In genomic region chr7:152522551-152522950, GRCh38 we compare ENCODE assay signal across 10 cellular contexts.
DNase-seq lines count a peak whose midpoint lies in the region; ATAC-seq lines count a peak whose summit lies in the region.
"Had no signal": no experiment of that assay in that cellular context is flagged by ENCODE, and none has a peak within 500 bp of the region (broad histone marks: within the 10 kb centered on the region; RNA-seq: fewer than 3 reads in every experiment).

No MANE protein-coding gene starts in this region.

- no peak overlapping the region for H3K27ac ChIP-seq in skeletal muscle tissue (ENCODE audit: low read depth, low read length)
- H3K27ac ChIP-seq: left lung had no signal

- intact Hi-C loops in left ventricle myocardium superior (cut with micrococcal nuclease) = no loop called here

- no peaks in the 10 kb centered on the region for H3K36me3 ChIP-seq in skeletal muscle tissue (ENCODE audit: control insufficient read depth in 3 of 3, insufficient read depth in 3 of 3, low read length in 3 of 3)
- H3K36me3 ChIP-seq: left lung had no signal

- DNase-seq in LHCN-M2 (ENCODE audit: low read depth) = peak; percentile 94
- DNase-seq in SHP77 treated with DMSO at 0.1 percent for 48 hours (lab: John Stamatoyannopoulos, UW) = peak; percentile 71
- no peak for DNase-seq in left ventricle myocardium superior
- no peak for DNase-seq in activated CD4-positive, alpha-beta T cell treated with anti-CD3 and anti-CD28 coated beads, Interleukin-2, amount 50 U/mL, for 48 hours
- no peak for DNase-seq in HPDE6-E6E7 (ENCODE audit: extremely low spot score)
- DNase-seq: activated naive CD8-positive, alpha-beta T cell treated with anti-CD3 and anti-CD28 coated beads, Interleukin-2, amount 10 ng/mL, durations not matched to agents 7 days and 5 days had no signal

- no peaks in the 10 kb centered on the region for H3K9me3 ChIP-seq in skeletal muscle tissue (ENCODE audit: control insufficient read depth in 3 of 3, low read length in 3 of 3)
- H3K9me3 ChIP-seq: left lung had no signal

- H3K4me1 ChIP-seq in skeletal muscle tissue (ENCODE audit: control insufficient read depth in 3 of 3, insufficient read depth in 3 of 3, low read length in 3 of 3) = peaks cover 11 to 15% (median 14%) of the 10 kb centered on the region in 3 donors
- H3K4me1 ChIP-seq: left lung had no signal

- ATAC-seq in left ventricle myocardium superior = peak; percentile 22
- no peak for ATAC-seq in GM21737 (IDR thresholded peaks at IDR 0.05; ENCODE audit: unreplicated experiment)
- ATAC-seq in GM18861 (IDR thresholded peaks at IDR 0.05; ENCODE audit: unreplicated experiment) = no peak

- peak overlapping the region in 2 of 3 donors; percentile 50 to 54 for H3K9ac ChIP-seq in skeletal muscle tissue (ENCODE audit: low read depth in 1 of 3, low read length in 3 of 3)

- H3K27me3 ChIP-seq in skeletal muscle tissue (ENCODE audit: control insufficient read depth in 3 of 3, insufficient read depth in 3 of 3, low read length in 3 of 3) = no peaks in the 10 kb centered on the region
- H3K27me3 ChIP-seq: left lung had no signal

- H3K4me3 ChIP-seq in skeletal muscle tissue (ENCODE audit: low read length in 3 of 3) = peak overlapping the region; percentile 8 to 59 (median 41)
- H3K4me3 ChIP-seq: left lung had no signal

Comparison
In these comparisons a context has a peak if more than half of its experiments do, and no peak if none do; other contexts are left out.
1. DNase-seq: peak in LHCN-M2 (single experiment) and SHP77 treated with DMSO at 0.1 percent for 48 hours (single experiment); none in left ventricle myocardium superior (single experiment), activated CD4-positive, alpha-beta T cell treated with anti-CD3 and anti-CD28 coated beads, Interleukin-2, amount 50 U/mL, for 48 hours (0 of 2) and HPDE6-E6E7 (single experiment).